ENCODE assay signal across 15 cellular contexts in genomic region chr3:111210003-111210699, GRCh38.
DNase-seq lines count a peak whose midpoint lies in the region; ATAC-seq and TF ChIP-seq lines count a peak whose summit lies in the region.
"Had no signal": no experiment of that assay in that cellular context is flagged by ENCODE, and none has a peak within 500 bp of the region (broad histone marks: within the 10 kb centered on the region; RNA-seq: fewer than 3 reads in every experiment).

No MANE protein-coding gene starts in this region.

- H3K27me3 ChIP-seq in Loucy (ENCODE audit: insufficient read depth, low read length, poor library complexity, severe bottlenecking) = no peaks in the 10 kb centered on the region
- H3K27me3 ChIP-seq in mammary epithelial cell (ENCODE audit: insufficient read depth, low read length) = no peaks in the 10 kb centered on the region
- H3K27me3 ChIP-seq: cardiac muscle cell, suprapubic skin had no signal

- ATAC-seq in GM21576 (IDR thresholded peaks at IDR 0.05; ENCODE audit: unreplicated experiment) = no peak
- ATAC-seq in HG03159 (IDR thresholded peaks at IDR 0.05; ENCODE audit: unreplicated experiment) = no peak

- no peak overlapping the region for H3K27ac ChIP-seq in mammary epithelial cell (ENCODE audit: insufficient read depth, low read depth, low read length)
- H3K27ac ChIP-seq: cardiac muscle cell, suprapubic skin had no signal

- TF ChIP-seq CTCF in Loucy (conservative IDR thresholded peaks at IDR 0.05; ENCODE audit: low read length) = peak; percentile 24
- TF ChIP-seq CTCF in mammary epithelial cell (conservative IDR thresholded peaks at IDR 0.05 in 1 of 2, IDR thresholded peaks at IDR 0.05 in 1 of 2; ENCODE audit: extremely low read depth in 1 of 2, insufficient read depth in 1 of 2, low read depth in 1 of 2, low read length in 2 of 2) = peak in 1 of 2 donors; percentile 31

- H3K9me3 ChIP-seq in Loucy (ENCODE audit: insufficient read depth, low read depth, low read length) = no peaks in the 10 kb centered on the region
- no peaks in the 10 kb centered on the region for H3K9me3 ChIP-seq in mammary epithelial cell (replicated peaks; ENCODE audit: insufficient read depth, low read length)
- H3K9me3 ChIP-seq: Caco-2, suprapubic skin had no signal

- DNase-seq in GM03348 (ENCODE audit: low spot score) = peak; percentile 59
- peak; percentile 28 for DNase-seq in mammary epithelial cell
- DNase-seq in non-pigmented ciliary epithelial cell (ENCODE audit: low read depth) = peak; percentile 46
- no peak for DNase-seq in COLO829 (ENCODE audit: low spot score)
- no peak for DNase-seq in NCI-H526 treated with DMSO at 0.1 percent for 48 hours (lab: John Stamatoyannopoulos, UW)
- DNase-seq: activated gamma-delta T cell, Caco-2, NCI-H1436 treated with DMSO at 0.1 percent for 48 hours, Right ventricle myocardium superior had no signal

- no peaks in the 10 kb centered on the region for H3K9me2 ChIP-seq in Loucy (replicated peaks; ENCODE audit: low read depth, low read length)

- H3K36me3 ChIP-seq in Loucy (ENCODE audit: insufficient read depth, low read length) (no peaks in the 10 kb centered on the region), mammary epithelial cell (ENCODE audit: insufficient read depth, low read length) (no peaks in the 10 kb centered on the region)
- H3K36me3 ChIP-seq: cardiac muscle cell, suprapubic skin had no signal

- BruUV-seq in mammary epithelial cell (replicated peaks; lab: Mats Ljungman, UMichigan) = no TSS peak

- H4K20me1 ChIP-seq in Loucy (ENCODE audit: insufficient read depth, low read length, poor library complexity, severe bottlenecking) = no peaks in the 10 kb centered on the region
- H4K20me1 ChIP-seq in mammary epithelial cell (ENCODE audit: insufficient read depth, low read length) = no peaks in the 10 kb centered on the region

- CTCF ChIA-PET in mammary epithelial cell (lab: Charles Lee; ENCODE audit: low non-redundant PET) = no interaction called here

- no peak overlapping the region for H2AFZ ChIP-seq in Loucy (ENCODE audit: low read length)
- no peak overlapping the region for H2AFZ ChIP-seq in mammary epithelial cell (ENCODE audit: low read depth, low read length)

- H3K4me3 ChIP-seq in Loucy (ENCODE audit: low read length, poor library complexity, severe bottlenecking) (no peak overlapping the region), mammary epithelial cell (replicated peaks in 1 of 3; ENCODE audit: insufficient read depth in 1 of 3, low read depth in 2 of 3, low read length in 3 of 3) (no peak overlapping the region)
- H3K4me3 ChIP-seq: cardiac muscle cell, lung, suprapubic skin had no signal

- H3K9ac ChIP-seq in Loucy (ENCODE audit: low read depth, low read length, poor library complexity, severe bottlenecking) (no peak overlapping the region), mammary epithelial cell (ENCODE audit: insufficient read depth, low read length) (no peak overlapping the region)

- intact Hi-C loops in mammary epithelial cell (cut with micrococcal nuclease) = loop anchor here (2.0 to 5.0 kb wide), 2 partner anchors 42 to 129 kb away; no protein-coding TSS in a partner anchor

- H3K4me2 ChIP-seq in Loucy (ENCODE audit: low read depth, low read length, poor library complexity, severe bottlenecking) = no peak overlapping the region
- no peak overlapping the region for H3K4me2 ChIP-seq in mammary epithelial cell (ENCODE audit: insufficient read depth, low read depth, low read length)

- WGBS in mammary epithelial cell (ENCODE audit: low coverage, missing lambda C conversion rate) = no CpG with 5 or more reads among the region's 1 CpG

- in situ Hi-C loops in mammary epithelial cell (cut with MboI; ENCODE audit: low sequenced_read_pairs in 2 of 2) = no loop called here

- H3K4me1 ChIP-seq in Loucy (ENCODE audit: insufficient read depth, low read length, poor library complexity, severe bottlenecking) (no peaks in the 10 kb centered on the region), mammary epithelial cell (ENCODE audit: insufficient read depth, low read length) (no peaks in the 10 kb centered on the region)
- H3K4me1 ChIP-seq: suprapubic skin had no signal

- dilution Hi-C loops in mammary epithelial cell (cut with HindIII; ENCODE audit: low sequenced_read_pairs) = no loop called here

- H3K79me2 ChIP-seq in Loucy (ENCODE audit: insufficient read depth, low read length) = no peaks in the 10 kb centered on the region
- H3K79me2 ChIP-seq in mammary epithelial cell (ENCODE audit: insufficient read depth, low read length) = no peaks in the 10 kb centered on the region

- H3F3A ChIP-seq in Loucy (ENCODE audit: low read depth) = no peaks in the 10 kb centered on the region

Comparison
In these comparisons a context has a peak if more than half of its experiments do, and no peak if none do; other contexts are left out.
1. DNase-seq: peak in GM03348 (single experiment), mammary epithelial cell (single experiment) and non-pigmented ciliary epithelial cell (single experiment); none in COLO829 (single experiment) and NCI-H526 treated with DMSO at 0.1 percent for 48 hours (single experiment).